Comparison of ENCODE assay signal across 8 cellular contexts in genomic region chr2:38375711-38376345, GRCh38. TPM values are rescaled to one million over a fixed set of nuclear protein-coding genes. Genes with fewer than 3 reads are reported as not detected.
DNase-seq lines count a peak whose midpoint lies in the region; TF ChIP-seq lines count a peak whose summit lies in the region.

No MANE protein-coding gene starts in this region.

- peak overlapping the region; percentile 91 to 94 for H3K4me3 ChIP-seq in SK-N-SH (ENCODE audit: low read depth in 2 of 2, low read length in 1 of 2)
- H3K4me3 ChIP-seq in epithelial cell of esophagus (ENCODE audit: low read length) = peak overlapping the region; percentile 92
- peak overlapping the region; percentile 89 for H3K4me3 ChIP-seq in neural cell (ENCODE audit: low read length)

- H3F3A ChIP-seq in SK-N-SH (replicated peaks; ENCODE audit: insufficient read depth) (peaks cover 3% of the 10 kb centered on the region), neural cell (ENCODE audit: insufficient read depth, low read length, poor library complexity, severe bottlenecking) (no peaks in the 10 kb centered on the region)

- H4K20me1 ChIP-seq in SK-N-SH (ENCODE audit: insufficient read depth) (peaks cover 47% of the 10 kb centered on the region), neural cell (ENCODE audit: insufficient read depth) (no peaks in the 10 kb centered on the region)

- 24% methylated on average over 18 of the region's 18 CpGs for WGBS in SK-N-SH (ENCODE audit: low lambda C conversion rate)

- H3K36me3 ChIP-seq in SK-N-SH (replicated peaks in 1 of 2; ENCODE audit: control insufficient read depth in 1 of 2, insufficient read depth in 2 of 2, low read length in 1 of 2) = no peaks in the 10 kb centered on the region
- no peaks in the 10 kb centered on the region for H3K36me3 ChIP-seq in neural cell (ENCODE audit: insufficient read depth, low read length)

- POLR2A ChIA-PET in SK-N-SH (lab: Yijun Ruan, JAX) = interaction anchor here (0.5 to 1.2 kb wide), 8 partner anchors 9 to 376 kb away, joined by 3 to 4 read pairs (median 3); partner anchors contain the start of gene SRSF7

- peaks cover 14 to 16% of the 10 kb centered on the region in 2 experiments; a peak in 3 of 4 replicates for H3K4me1 ChIP-seq in SK-N-SH (ENCODE audit: control insufficient read depth in 1 of 2, insufficient read depth in 2 of 2, low read depth in 1 of 2, low read length in 1 of 2)

- CTCF ChIA-PET in SK-N-SH (lab: Yijun Ruan, JAX) = interaction anchor here (0.6 to 4.0 kb wide), 46 partner anchors 9 to 980 kb away, joined by 3 to 55 read pairs (median 5); partner anchors contain the start of gene SRSF7

- peak overlapping the region; percentile 91 for H3K4me2 ChIP-seq in SK-N-SH
- peak overlapping the region; percentile 50 for H3K4me2 ChIP-seq in neural cell (ENCODE audit: low read length)

- peak overlapping the region; percentile 88 for H3K9ac ChIP-seq in SK-N-SH
- peak overlapping the region; percentile 86 for H3K9ac ChIP-seq in neural cell (ENCODE audit: low read length)

- H3K9me3 ChIP-seq in SK-N-SH (no peaks in the 10 kb centered on the region), neural cell (ENCODE audit: low read length) (no peaks in the 10 kb centered on the region)

- H3K27me3 ChIP-seq in SK-N-SH (ENCODE audit: insufficient read depth) (no peaks in the 10 kb centered on the region), neural cell (ENCODE audit: insufficient read depth, low read depth, low read length) (no peaks in the 10 kb centered on the region)

- H2AFZ ChIP-seq in SK-N-SH (ENCODE audit: low read depth) (peak overlapping the region; percentile 19; the same call in 1 of the 2 replicates), neural cell (ENCODE audit: low read depth, low read length) (peak overlapping the region; percentile 43)

- H3K9me2 ChIP-seq in SK-N-SH (no peaks in the 10 kb centered on the region), neural cell (ENCODE audit: insufficient read depth, low read length) (no peaks in the 10 kb centered on the region)

- TF ChIP-seq EP300 in SK-N-SH (IDR thresholded peaks at IDR 0.05; ENCODE audit: borderline replicate concordance in 1 of 2, low read depth in 1 of 2, low read length in 1 of 2) (no peak), neural cell (conservative IDR thresholded peaks at IDR 0.05; ENCODE audit: poor library complexity, severe bottlenecking) (no peak)

- H3K79me2 ChIP-seq in SK-N-SH (ENCODE audit: insufficient read depth) (peaks cover 57% of the 10 kb centered on the region), neural cell (replicated peaks; ENCODE audit: insufficient read depth, low read length) (peaks cover 48% of the 10 kb centered on the region)

- H3K27ac ChIP-seq in SK-N-SH (ENCODE audit: low read depth in 2 of 2, low read length in 1 of 2) (peak overlapping the region; percentile 81 to 94), neural cell (ENCODE audit: low read length) (peak overlapping the region; percentile 85)

- DNase-seq in activated T-cell treated with anti-CD3 and anti-CD28 coated beads for 48 hours (ENCODE audit: low read depth) = peak; percentile 44
- no peak for DNase-seq in activated T-cell treated with anti-CD3 and anti-CD28 coated beads, Interleukin-2, amount 50 U/mL, for 1 hour
- DNase-seq in SK-N-SH = peak; percentile 78
- peak; percentile 31 for DNase-seq in epithelial cell of esophagus (ENCODE audit: low read depth)
- no peak for DNase-seq in cortex of kidney (lab: John Stamatoyannopoulos, UW)
- DNase-seq in midbrain (lab: John Stamatoyannopoulos, UW) = no peak
- no peak for DNase-seq in DMS153 (lab: John Stamatoyannopoulos, UW)

- peak; percentile 35; the same call in 1 of the 2 replicates for TF ChIP-seq RAD21 in SK-N-SH (IDR thresholded peaks at IDR 0.05; ENCODE audit: low read length)
- TF ChIP-seq RAD21 in neural cell (conservative IDR thresholded peaks at IDR 0.05) = no peak

- TF ChIP-seq CTCF in SK-N-SH (IDR thresholded peaks at IDR 0.05) (no peak), epithelial cell of esophagus (IDR thresholded peaks at IDR 0.05; ENCODE audit: insufficient read depth, low read depth, low read length, missing control alignments) (no peak), neural cell (IDR thresholded peaks at IDR 0.05; ENCODE audit: poor library complexity, severe bottlenecking) (no peak)

TF ChIP-seq in SK-N-SH, 30 proteins besides CTCF, POLR2A, EP300 and RAD21:
- TF ChIP-seq NRF1 (IDR thresholded peaks at IDR 0.05; ENCODE audit: low read depth, low read length) = no peak
- peak; percentile 1; the same call in 1 of the 2 replicates for TF ChIP-seq MXI1 (IDR thresholded peaks at IDR 0.05; ENCODE audit: low read depth, low read length)
- no peak for TF ChIP-seq RXRA (IDR thresholded peaks at IDR 0.05; ENCODE audit: borderline replicate concordance, low read depth)
- no peak for TF ChIP-seq ELF1 (IDR thresholded peaks at IDR 0.05)
TF ChIP-seq in SK-N-SH: peak in this region for 1.

TF ChIP-seq in neural cell, 6 proteins besides CTCF, POLR2A, EP300 and RAD21:
- TF ChIP-seq MXI1 (conservative IDR thresholded peaks at IDR 0.05; ENCODE audit: poor library complexity, severe bottlenecking) (no peak), POLR2AphosphoS5 (IDR thresholded peaks at IDR 0.05) (peak; percentile 55)

RNA-seq across cellular contexts. Expression of gene ATL2, which starts 1.2 kb away (rescaled TPM):
- polyA plus RNA-seq in SK-N-SH (2012; rRNA removed) = 30.5 and 55.8 TPM in 2 replicates
- polyA plus RNA-seq in SK-N-SH (2012; cell fraction: cytosol; rRNA removed) = 45.9 and 61.3 TPM in 2 replicates
- polyA plus RNA-seq in SK-N-SH (2012; cell fraction: nucleus; rRNA removed) = 86.6 and 146 TPM in 2 replicates
- 66.8 and 67.4 TPM in 2 replicates for polyA plus RNA-seq in neural cell
- polyA minus RNA-seq in neural cell = 211 and 217 TPM in 2 replicates

Comparison
In these comparisons a context has a peak if more than half of its experiments do, and no peak if none do; other contexts are left out.
1. DNase-seq: peak in activated T-cell treated with anti-CD3 and anti-CD28 coated beads for 48 hours (single experiment), SK-N-SH (single experiment) and epithelial cell of esophagus (single experiment); none in activated T-cell treated with anti-CD3 and anti-CD28 coated beads, Interleukin-2, amount 50 U/mL, for 1 hour (single experiment), cortex of kidney (single experiment), midbrain (single experiment) and DMS153 (single experiment).
2. Peak in every context shown above with its lines, with median percentiles within 50 percentile points of each other: H3K4me3 ChIP-seq.